In the genomic region with DNA sequence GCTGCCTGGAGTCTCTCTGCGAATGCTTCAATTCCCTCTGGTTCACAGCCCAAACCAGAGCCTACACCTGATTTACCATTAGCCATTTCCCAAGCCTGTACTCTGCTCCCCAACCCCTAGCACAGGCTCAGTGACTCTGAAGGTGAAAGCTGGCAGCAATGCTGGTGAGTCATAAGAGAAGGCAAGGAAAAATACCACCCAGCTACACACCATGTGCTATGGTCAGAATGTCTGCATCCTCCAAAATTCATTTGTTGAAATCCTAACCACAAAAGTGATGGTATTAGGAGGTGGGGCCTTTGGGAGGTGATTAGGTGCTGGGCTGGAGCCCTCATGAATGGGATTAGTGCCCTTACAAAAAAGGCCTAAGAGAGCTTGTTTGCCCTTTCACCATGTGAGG, we compare ENCODE assay signal across 18 cellular contexts.
A peak's percentile ranks its signal among the peaks of the same experiment; 100 is the strongest.
DNase-seq lines count a peak whose midpoint lies in the region; ATAC-seq, FAIRE-seq and TF ChIP-seq lines count a peak whose summit lies in the region.
"Had no signal": no experiment of that assay in that cellular context is flagged by ENCODE, and none has a peak within 500 bp of the region (broad histone marks: within the 10 kb centered on the region; RNA-seq: fewer than 3 reads in every experiment).

No MANE protein-coding gene starts in this region.

- no peaks in the 10 kb centered on the region for H3K9me3 ChIP-seq in BE2C
- H3K9me3 ChIP-seq: left ventricle myocardium inferior, transverse colon had no signal

- FAIRE-seq in GM12891 (lab: Jason Lieb, UNC) = no peak

- no peaks in the 10 kb centered on the region for H3K4me1 Mint-ChIP-seq in stimulated activated effector memory CD8-positive, alpha-beta T cell treated with anti-CD3 and anti-CD28 coated beads, Interleukin-12 subunit alpha, Interleukin-12 subunit beta, amount 100 ng/mL, for 72 hours
- H3K4me1 Mint-ChIP-seq: CD4-positive, CD25-positive, alpha-beta regulatory T cell had no signal

- TF ChIP-seq POLR2A in GM12891 (IDR thresholded peaks at IDR 0.05; ENCODE audit: low read depth, low read length) = no peak

- peaks cover 9% of the 10 kb centered on the region for H3K27me3 ChIP-seq in BE2C
- H3K27me3 ChIP-seq: transverse colon had no signal

- in situ Hi-C loops in ACHN (cut with HindIII; ENCODE audit: low pct_ligation_motif_present, low pct_unique_long_range_greater_than_20kb, low sequenced_read_pairs) = no loop called here

- no peak for TF ChIP-seq CTCF in BE2C (IDR thresholded peaks at IDR 0.05; ENCODE audit: low read depth, low read length)

- no peak for ATAC-seq in GM18511 (IDR thresholded peaks at IDR 0.05; ENCODE audit: unreplicated experiment)
- ATAC-seq in stimulated activated effector memory CD8-positive, alpha-beta T cell treated with anti-CD3 and anti-CD28 coated beads, Interleukin-12 subunit alpha, Interleukin-12 subunit beta, amount 100 ng/mL, for 72 hours = no peak
- ATAC-seq: Right ventricle myocardium inferior had no signal

- H3K27ac Mint-ChIP-seq in stimulated activated effector memory CD8-positive, alpha-beta T cell treated with anti-CD3 and anti-CD28 coated beads, Interleukin-12 subunit alpha, Interleukin-12 subunit beta, amount 100 ng/mL, for 72 hours = no peak overlapping the region
- H3K27ac Mint-ChIP-seq: CD4-positive, CD25-positive, alpha-beta regulatory T cell had no signal

- H3K4me3 ChIP-seq in BE2C (ENCODE audit: low read depth, low read length) = no peak overlapping the region
- H3K4me3 ChIP-seq: left ventricle myocardium inferior, skin epidermis, transverse colon had no signal

- no peaks in the 10 kb centered on the region for H3K36me3 Mint-ChIP-seq in stimulated activated effector memory CD8-positive, alpha-beta T cell treated with anti-CD3 and anti-CD28 coated beads, Interleukin-12 subunit alpha, Interleukin-12 subunit beta, amount 100 ng/mL, for 72 hours
- H3K36me3 Mint-ChIP-seq: CD4-positive, CD25-positive, alpha-beta regulatory T cell had no signal

- peak overlapping the region; percentile 90 for H3K27ac ChIP-seq in cingulate gyrus (ENCODE audit: low read depth, low read length)
- H3K27ac ChIP-seq: left ventricle myocardium inferior, skin epidermis, transverse colon had no signal

- peak; percentile 54 for DNase-seq in ACHN
- DNase-seq in NCI-H226 = peak; percentile 76
- peak; percentile 10 for DNase-seq in kidney glomerular epithelial cell (lab: John Stamatoyannopoulos, UW)
- DNase-seq in GM12891 (ENCODE audit: insufficient read length, low spot score) = no peak
- DNase-seq in stimulated activated effector memory CD8-positive, alpha-beta T cell treated with anti-CD3 and anti-CD28 coated beads, Interleukin-12 subunit alpha, Interleukin-12 subunit beta, amount 100 ng/mL, for 72 hours (ENCODE audit: low spot score in 2 of 2) = no peak
- no peak for DNase-seq in BE2C
- DNase-seq: activated effector memory CD4-positive, alpha-beta T cell treated with Interleukin-2 at 50 U/mL for 16 hours; CD4-positive, CD25-positive, alpha-beta regulatory T cell; cortex of kidney; DMS79 treated with DMSO at 0.1 percent for 48 hours; left ventricle myocardium inferior; NCI-H1048; NCI-H2227 treated with DMSO at 0.1 percent for 48 hours; transverse colon had no signal

- no peaks in the 10 kb centered on the region for H3K4me1 ChIP-seq in BE2C
- H3K4me1 ChIP-seq: left ventricle myocardium inferior had no signal

- H3K9me3 Mint-ChIP-seq in stimulated activated effector memory CD8-positive, alpha-beta T cell treated with anti-CD3 and anti-CD28 coated beads, Interleukin-12 subunit alpha, Interleukin-12 subunit beta, amount 100 ng/mL, for 72 hours = no peaks in the 10 kb centered on the region

- H3K36me3 ChIP-seq in BE2C = no peaks in the 10 kb centered on the region
- H3K36me3 ChIP-seq: left ventricle myocardium inferior, transverse colon had no signal

- H3K4me3 Mint-ChIP-seq in stimulated activated effector memory CD8-positive, alpha-beta T cell treated with anti-CD3 and anti-CD28 coated beads, Interleukin-12 subunit alpha, Interleukin-12 subunit beta, amount 100 ng/mL, for 72 hours = no peak overlapping the region
- H3K4me3 Mint-ChIP-seq: CD4-positive, CD25-positive, alpha-beta regulatory T cell had no signal

TF ChIP-seq in GM12891, 5 proteins besides CTCF, POLR2A, EP300 and RAD21:
- TF ChIP-seq POLR2AphosphoS5 (IDR thresholded peaks at IDR 0.05; ENCODE audit: low read depth, low read length) (no peak), PAX5 (IDR thresholded peaks at IDR 0.05; ENCODE audit: insufficient read depth, low read length, severe bottlenecking) (no peak), SPI1 (IDR thresholded peaks at IDR 0.05; ENCODE audit: low read depth, low read length) (no peak), POU2F2 (IDR thresholded peaks at IDR 0.05; ENCODE audit: low read depth, low read length) (no peak), TAF1 (IDR thresholded peaks at IDR 0.05; ENCODE audit: low read depth, low read length) (no peak)
TF ChIP-seq in GM12891: peak in this region for 0.

Comparison
In these comparisons a context has a peak if more than half of its experiments do, and no peak if none do; other contexts are left out.
1. DNase-seq: peak in ACHN (single experiment), NCI-H226 (single experiment) and kidney glomerular epithelial cell (single experiment); none in GM12891 (single experiment), stimulated activated effector memory CD8-positive, alpha-beta T cell treated with anti-CD3 and anti-CD28 coated beads, Interleukin-12 subunit alpha, Interleukin-12 subunit beta, amount 100 ng/mL, for 72 hours (0 of 2) and BE2C (single experiment).